10 cellular contexts compared by ENCODE assay signal in genomic region chrX:48736303-48736702, GRCh38. TPM values are rescaled to one million over a fixed set of nuclear protein-coding genes. Genes with fewer than 3 reads are reported as not detected.
A peak's percentile ranks its signal among the peaks of the same experiment; 100 is the strongest.
DNase-seq lines count a peak whose midpoint lies in the region; ATAC-seq, FAIRE-seq and TF ChIP-seq lines count a peak whose summit lies in the region.
"Had no signal": no experiment of that assay in that cellular context is flagged by ENCODE, and none has a peak within 500 bp of the region (broad histone marks: within the 10 kb centered on the region; RNA-seq: fewer than 3 reads in every experiment).

No MANE protein-coding gene starts in this region.

- H3K9me3 Mint-ChIP-seq in activated CD4-positive, alpha-beta T cell treated with anti-CD3 and anti-CD28 coated beads, Interleukin-2, amount 10 ng/mL, durations not matched to agents 7 days and 5 days, result no peaks in the 10 kb centered on the region

- no peaks in the 10 kb centered on the region for H3K9me2 ChIP-seq in PC-9 (ENCODE audit: insufficient read depth)

- BruUV-seq in PC-9 (replicated peaks; lab: Mats Ljungman, UMichigan) (no TSS peak), endothelial cell of umbilical vein (replicated peaks; lab: Mats Ljungman, UMichigan) (no TSS peak)

- no peaks in the 10 kb centered on the region for H3K79me2 ChIP-seq in PC-9 (ENCODE audit: low read depth)
- H3K79me2 ChIP-seq in endothelial cell of umbilical vein (ENCODE audit: control insufficient read depth, insufficient read depth, low read length), result no peaks in the 10 kb centered on the region

- no peak for FAIRE-seq in endothelial cell of umbilical vein (lab: Jason Lieb, UNC)

- ATAC-seq in GM21576 (IDR thresholded peaks at IDR 0.05; ENCODE audit: unreplicated experiment), result no peak

- no peak for TF ChIP-seq CTCF in PC-9 (conservative IDR thresholded peaks at IDR 0.05)
- no peak for TF ChIP-seq CTCF in endothelial cell of umbilical vein (IDR thresholded peaks at IDR 0.05; ENCODE audit: extremely low read depth in 1 of 2, insufficient read depth in 1 of 2, low read depth in 1 of 2, low read length in 2 of 2)

- no peak overlapping the region for H2AFZ ChIP-seq in PC-9
- peak overlapping the region; percentile 62 for H2AFZ ChIP-seq in endothelial cell of umbilical vein (ENCODE audit: low read depth, low read length)

- no peak for TF ChIP-seq POLR2A in endothelial cell of umbilical vein (IDR thresholded peaks at IDR 0.05; ENCODE audit: low read depth, low read length)

- H3K9ac ChIP-seq in endothelial cell of umbilical vein (replicated peaks; ENCODE audit: extremely low read depth, insufficient read depth, low read length) (no peak overlapping the region), skeletal muscle satellite cell (ENCODE audit: low read depth, low read length) (no peak overlapping the region)

- H3K4me3 ChIP-seq in PC-9 (no peak overlapping the region; the same call in 1 of the 2 replicates), endothelial cell of umbilical vein (replicated peaks in 1 of 3; ENCODE audit: insufficient read depth in 1 of 3, low read depth in 1 of 3, low read length in 3 of 3) (no peak overlapping the region), skeletal muscle satellite cell (ENCODE audit: low read length) (peak overlapping the region; percentile 61)

- peak overlapping the region; percentile 87 for H3K4me3 Mint-ChIP-seq in activated CD4-positive, alpha-beta T cell treated with anti-CD3 and anti-CD28 coated beads, Interleukin-2, amount 10 ng/mL, durations not matched to agents 7 days and 5 days

- H3K9me3 ChIP-seq in PC-9 (ENCODE audit: insufficient read depth, low read depth) (no peaks in the 10 kb centered on the region), endothelial cell of umbilical vein (replicated peaks; ENCODE audit: control insufficient read depth, insufficient read depth, low read length) (no peaks in the 10 kb centered on the region), skeletal muscle satellite cell (replicated peaks; ENCODE audit: low read length) (no peaks in the 10 kb centered on the region)

- intact Hi-C loops in PC-9 (cut with micrococcal nuclease; ENCODE audit: unreplicated experiment), result no loop called here
- intact Hi-C loops in endothelial cell of umbilical vein (cut with micrococcal nuclease), result loop anchor here (2.0 kb wide), 1 partner anchor 60 kb away; no protein-coding TSS in a partner anchor

- no peak for DNase-seq in activated CD4-positive, alpha-beta T cell treated with anti-CD3 and anti-CD28 coated beads, Interleukin-2, amount 10 ng/mL, durations not matched to agents 7 days and 5 days
- no peak for DNase-seq in activated CD4-positive, alpha-beta T cell treated with anti-CD3 and anti-CD28 coated beads, Interleukin-2, amount 50 U/mL, for 48 hours
- no peak for DNase-seq in PC-9
- DNase-seq in endothelial cell of umbilical vein (ENCODE audit: low read depth, low spot score), result no peak
- no peak for DNase-seq in islet precursor cell
- no peak for DNase-seq in activated gamma-delta T cell (lab: John Stamatoyannopoulos, UW)
- DNase-seq: left ventricle myocardium superior had no signal

- CTCF ChIA-PET in activated CD4-positive, alpha-beta T cell treated with anti-CD3 and anti-CD28 coated beads, Interleukin-2, amount 10 ng/mL, durations not matched to agents 7 days and 5 days (lab: Charles Lee), result interaction anchor here (1.4 to 2.1 kb wide), 2 partner anchors 10 to 23 kb away, joined by 4 to 7 read pairs; no protein-coding TSS in a partner anchor
- CTCF ChIA-PET in PC-9 (lab: Charles Lee) (no interaction called here), endothelial cell of umbilical vein (lab: Charles Lee) (no interaction called here)

- H4K20me1 ChIP-seq in PC-9 (ENCODE audit: insufficient read depth) (no peaks in the 10 kb centered on the region), endothelial cell of umbilical vein (replicated peaks; ENCODE audit: control insufficient read depth, extremely low read depth, insufficient read depth, low read length) (no peaks in the 10 kb centered on the region)

- H3K27ac Mint-ChIP-seq in activated CD4-positive, alpha-beta T cell treated with anti-CD3 and anti-CD28 coated beads, Interleukin-2, amount 10 ng/mL, durations not matched to agents 7 days and 5 days, result peak overlapping the region; percentile 96

- H3K27ac ChIP-seq in PC-9 (no peak overlapping the region), endothelial cell of umbilical vein (ENCODE audit: insufficient read depth, low read depth, low read length) (no peak overlapping the region)

- peaks cover 7% of the 10 kb centered on the region for H3K36me3 Mint-ChIP-seq in activated CD4-positive, alpha-beta T cell treated with anti-CD3 and anti-CD28 coated beads, Interleukin-2, amount 10 ng/mL, durations not matched to agents 7 days and 5 days (ENCODE audit: low read depth)

- dilution Hi-C loops in endothelial cell of umbilical vein (cut with MboI; ENCODE audit: extremely low pct_ligation_motif_present, low sequenced_read_pairs), result no loop called here

- H3K36me3 ChIP-seq in PC-9 (ENCODE audit: low read depth) (no peaks in the 10 kb centered on the region), endothelial cell of umbilical vein (ENCODE audit: control insufficient read depth in 2 of 2, extremely low read depth in 1 of 2, insufficient read depth in 2 of 2, low read length in 2 of 2) (no peaks in the 10 kb centered on the region), skeletal muscle satellite cell (ENCODE audit: insufficient read depth, low read length) (no peaks in the 10 kb centered on the region)

- no peaks in the 10 kb centered on the region for H3F3A ChIP-seq in PC-9 (ENCODE audit: insufficient read depth, low read depth)

- H3K9me1 ChIP-seq in endothelial cell of umbilical vein (replicated peaks; ENCODE audit: control insufficient read depth, extremely low read depth, insufficient read depth, low read length), result no peaks in the 10 kb centered on the region

- H3K4me2 ChIP-seq in PC-9 (peak overlapping the region; percentile 65), endothelial cell of umbilical vein (ENCODE audit: insufficient read depth, low read length) (no peak overlapping the region), skeletal muscle satellite cell (ENCODE audit: low read length) (peak overlapping the region; percentile 74)

- no peaks in the 10 kb centered on the region for H3K4me1 ChIP-seq in PC-9 (replicated peaks; ENCODE audit: insufficient read depth)
- H3K4me1 ChIP-seq in endothelial cell of umbilical vein (ENCODE audit: control insufficient read depth, extremely low read depth, insufficient read depth, low read length), result peaks cover 3% of the 10 kb centered on the region
- peaks cover 3% of the 10 kb centered on the region for H3K4me1 ChIP-seq in skeletal muscle satellite cell (ENCODE audit: control insufficient read depth, insufficient read depth, low read length)

- no peaks in the 10 kb centered on the region for H3K27me3 Mint-ChIP-seq in activated CD4-positive, alpha-beta T cell treated with anti-CD3 and anti-CD28 coated beads, Interleukin-2, amount 10 ng/mL, durations not matched to agents 7 days and 5 days

- H3K27me3 ChIP-seq in PC-9 (ENCODE audit: insufficient read depth, low read depth) (no peaks in the 10 kb centered on the region), endothelial cell of umbilical vein (ENCODE audit: control insufficient read depth in 2 of 2, insufficient read depth in 2 of 2, low read length in 2 of 2) (no peaks in the 10 kb centered on the region), skeletal muscle satellite cell (ENCODE audit: control insufficient read depth, insufficient read depth, low read length) (no peaks in the 10 kb centered on the region)

- H3K4me1 Mint-ChIP-seq in activated CD4-positive, alpha-beta T cell treated with anti-CD3 and anti-CD28 coated beads, Interleukin-2, amount 10 ng/mL, durations not matched to agents 7 days and 5 days, result peaks cover 19% of the 10 kb centered on the region

- POLR2A ChIA-PET in activated CD4-positive, alpha-beta T cell treated with anti-CD3 and anti-CD28 coated beads, Interleukin-2, amount 10 ng/mL, durations not matched to agents 7 days and 5 days (lab: Charles Lee), result interaction anchor here (0.6 kb wide), 1 partner anchor 10 kb away, joined by 6 read pairs; no protein-coding TSS in a partner anchor
- POLR2A ChIA-PET in PC-9 (lab: Charles Lee; ENCODE audit: unreplicated experiment) (no interaction called here), endothelial cell of umbilical vein (lab: Charles Lee) (no interaction called here)

RNA-seq across cellular contexts. Expression of gene GLOD5, which starts 25.2 kb away (rescaled TPM):
- not detected for total RNA-seq in activated CD4-positive, alpha-beta T cell treated with anti-CD3 and anti-CD28 coated beads, Interleukin-2, amount 10 ng/mL, durations not matched to agents 7 days and 5 days
- total RNA-seq in PC-9 (2021), result not detected in 2 replicates
- not detected in 2 replicates for total RNA-seq in endothelial cell of umbilical vein
- polyA plus RNA-seq in endothelial cell of umbilical vein, result not detected in 2 replicates
- not detected in 2 replicates for polyA plus RNA-seq in endothelial cell of umbilical vein (2011; cell fraction: cytosol; rRNA removed)
- polyA plus RNA-seq in endothelial cell of umbilical vein (2011; cell fraction: nucleus; rRNA removed), result not detected in 2 replicates
- not detected in 2 replicates for polyA plus RNA-seq in endothelial cell of umbilical vein (2012)
- polyA minus RNA-seq in endothelial cell of umbilical vein, result not detected in 2 replicates
- not detected for polyA minus RNA-seq in endothelial cell of umbilical vein (2011; cell fraction: cytosol; rRNA and poly(A)+ RNA removed)
- not detected in 2 replicates for polyA minus RNA-seq in endothelial cell of umbilical vein (2011; cell fraction: nucleus; rRNA and poly(A)+ RNA removed)
- total RNA-seq in skeletal muscle satellite cell (2012; rRNA removed), result not detected in 2 replicates
- total RNA-seq: dermis blood vessel endothelial cell, left ventricle myocardium superior had no signal

RNA-seq across cellular contexts. Expression of gene SUV39H1, which starts 39.8 kb away (rescaled TPM):
- 10 to 100 TPM; 33.4 to 33.6 TPM for total RNA-seq in activated CD4-positive, alpha-beta T cell treated with anti-CD3 and anti-CD28 coated beads, Interleukin-2, amount 10 ng/mL, durations not matched to agents 7 days and 5 days
- 10.5 and 11.7 TPM in 2 replicates for total RNA-seq in PC-9 (2021)
- total RNA-seq in endothelial cell of umbilical vein, result 18.2 and 20.0 TPM in 2 replicates
- polyA plus RNA-seq in endothelial cell of umbilical vein, result 19.0 and 22.0 TPM in 2 replicates
- 12.9 and 13.6 TPM in 2 replicates for polyA plus RNA-seq in endothelial cell of umbilical vein (2011; cell fraction: cytosol; rRNA removed)
- polyA plus RNA-seq in endothelial cell of umbilical vein (2011; cell fraction: nucleus; rRNA removed), result 13.3 and 20.0 TPM in 2 replicates
- 7.7 and 13.0 TPM in 2 replicates for polyA plus RNA-seq in endothelial cell of umbilical vein (2012)
- polyA minus RNA-seq in endothelial cell of umbilical vein, result 13.5 and 14.9 TPM in 2 replicates
- polyA minus RNA-seq in endothelial cell of umbilical vein (2011; cell fraction: cytosol; rRNA and poly(A)+ RNA removed), result 38.1 TPM
- polyA minus RNA-seq in endothelial cell of umbilical vein (2011; cell fraction: nucleus; rRNA and poly(A)+ RNA removed), result 8.8 and 9.0 TPM in 2 replicates
- 7.2 and 7.4 TPM in 2 replicates for total RNA-seq in skeletal muscle satellite cell (2012; rRNA removed)

RNA-seq across cellular contexts. Expression of gene GATA1, which starts 50.1 kb away (rescaled TPM):
- not detected for total RNA-seq in activated CD4-positive, alpha-beta T cell treated with anti-CD3 and anti-CD28 coated beads, Interleukin-2, amount 10 ng/mL, durations not matched to agents 7 days and 5 days
- not detected in 2 replicates for total RNA-seq in PC-9 (2021)
- not detected in 2 replicates for total RNA-seq in endothelial cell of umbilical vein
- polyA plus RNA-seq in endothelial cell of umbilical vein, result not detected in 2 replicates
- not detected in 2 replicates for polyA plus RNA-seq in endothelial cell of umbilical vein (2011; cell fraction: cytosol; rRNA removed)
- not detected in 2 replicates for polyA plus RNA-seq in endothelial cell of umbilical vein (2011; cell fraction: nucleus; rRNA removed)
- not detected in 2 replicates for polyA plus RNA-seq in endothelial cell of umbilical vein (2012)
- polyA minus RNA-seq in endothelial cell of umbilical vein, result 4.2 and 4.6 TPM in 2 replicates
- polyA minus RNA-seq in endothelial cell of umbilical vein (2011; cell fraction: cytosol; rRNA and poly(A)+ RNA removed), result not detected
- not detected in 2 replicates for polyA minus RNA-seq in endothelial cell of umbilical vein (2011; cell fraction: nucleus; rRNA and poly(A)+ RNA removed)
- total RNA-seq in skeletal muscle satellite cell (2012; rRNA removed), result not detected in 2 replicates
- total RNA-seq: dermis blood vessel endothelial cell, left ventricle myocardium superior had no signal

RNA-seq across cellular contexts. Expression of gene WAS, which starts 52.7 kb away (rescaled TPM):
- total RNA-seq in activated CD4-positive, alpha-beta T cell treated with anti-CD3 and anti-CD28 coated beads, Interleukin-2, amount 10 ng/mL, durations not matched to agents 7 days and 5 days, result 100 to 1,000 TPM; 165 to 177 TPM
- total RNA-seq in PC-9 (2021), result 0.22 TPM in 1 of 2 replicates, not detected in the other
- 0.73 TPM in 1 of 2 replicates, not detected in the other for total RNA-seq in endothelial cell of umbilical vein
- not detected in 2 replicates for polyA plus RNA-seq in endothelial cell of umbilical vein
- 0.07 and 0.08 TPM in 2 replicates for polyA plus RNA-seq in endothelial cell of umbilical vein (2011; cell fraction: cytosol; rRNA removed)
- polyA plus RNA-seq in endothelial cell of umbilical vein (2011; cell fraction: nucleus; rRNA removed), result 0.63 and 0.66 TPM in 2 replicates
- 0.11 and 0.28 TPM in 2 replicates for polyA plus RNA-seq in endothelial cell of umbilical vein (2012)
- 0.46 and 0.47 TPM in 2 replicates for polyA minus RNA-seq in endothelial cell of umbilical vein
- not detected for polyA minus RNA-seq in endothelial cell of umbilical vein (2011; cell fraction: cytosol; rRNA and poly(A)+ RNA removed)
- polyA minus RNA-seq in endothelial cell of umbilical vein (2011; cell fraction: nucleus; rRNA and poly(A)+ RNA removed), result not detected in 2 replicates
- 0.25 TPM in 1 of 2 replicates, not detected in the other for total RNA-seq in skeletal muscle satellite cell (2012; rRNA removed)
- total RNA-seq: dermis blood vessel endothelial cell had no signal
